ENCODE assay signal across 8 cellular contexts in genomic region chr10:32958085-32958991, GRCh38. TPM values are rescaled to one million over a fixed set of nuclear protein-coding genes. Genes with fewer than 3 reads are reported as not detected.
A peak's percentile ranks its signal among the peaks of the same experiment; 100 is the strongest.
DNase-seq lines count a peak whose midpoint lies in the region; ATAC-seq, FAIRE-seq and TF ChIP-seq lines count a peak whose summit lies in the region.

Gene ITGB1 (minus strand): TSS chr10:32958230. CDS start chr10:32935558, 22,672 bp downstream.

- H3K23ac ChIP-seq in H1 (ENCODE audit: insufficient read length) (no peak within 1 kb of the TSS), mesenchymal stem cell (ENCODE audit: low read length in 2 of 2) (peak within 1 kb of the TSS; percentile 96 to 98)

- peaks cover 7% of the 10 kb centered on the region for H3K23me2 ChIP-seq in H1 (ENCODE audit: low read depth, low read length)

- peak within 1 kb of the TSS; percentile 83 for H2BK120ac ChIP-seq in H1 (replicated peaks; ENCODE audit: low read depth, low read length)
- peak within 1 kb of the TSS; percentile 99 for H2BK120ac ChIP-seq in mesenchymal stem cell (ENCODE audit: low read depth, low read length)

- H3K14ac ChIP-seq in H1 (ENCODE audit: insufficient read length) (peak within 1 kb of the TSS; percentile 99), mesenchymal stem cell (ENCODE audit: low read length in 2 of 2) (peak within 1 kb of the TSS; percentile 90 to 99)

- TF ChIP-seq CTCF in H1 (IDR thresholded peaks at IDR 0.05; ENCODE audit: control extremely low read depth in 1 of 3, insufficient read depth in 1 of 3, low read depth in 1 of 3, low read length in 3 of 3): no peak

- no peaks in the 10 kb centered on the region for H3K9me3 Mint-ChIP-seq in CD8-positive, alpha-beta memory T cell
- no peaks in the 10 kb centered on the region for H3K9me3 Mint-ChIP-seq in activated CD8-positive, alpha-beta memory T cell treated with anti-CD3 and anti-CD28 coated beads, Interleukin-2, amount 10 ng/mL, durations not matched to agents 7 days and 5 days (ENCODE audit: low read depth)

- TF ChIP-seq RAD21 in H1 (IDR thresholded peaks at IDR 0.05 in 1 of 2, conservative IDR thresholded peaks at IDR 0.05 in 1 of 2; ENCODE audit: low read depth in 2 of 2, low read length in 2 of 2): no peak

- TF ChIP-seq EP300 in H1 (IDR thresholded peaks at IDR 0.05; ENCODE audit: borderline replicate concordance in 1 of 2, low read depth in 2 of 2, low read length in 2 of 2): no peak

- peaks cover 32% of the 10 kb centered on the region for H3K4me1 ChIP-seq in CD8-positive, alpha-beta memory T cell (ENCODE audit: insufficient read depth, low read length)
- H3K4me1 ChIP-seq in H1 (replicated peaks in 1 of 4; ENCODE audit: control insufficient read depth in 3 of 4, insufficient read depth in 4 of 4, low read length in 3 of 4) (peaks cover 4 to 26% (median 12%) of the 10 kb centered on the region in 4 experiments; a peak in 5 of 7 replicates), mesenchymal stem cell (ENCODE audit: control insufficient read depth, insufficient read depth, low read depth, low read length) (peaks cover 3% of the 10 kb centered on the region)

- peak within 1 kb of the TSS; percentile 96 for H2BK15ac ChIP-seq in H1 (ENCODE audit: low read length)
- peak within 1 kb of the TSS; percentile 100 for H2BK15ac ChIP-seq in mesenchymal stem cell (ENCODE audit: low read depth, poor library complexity, severe bottlenecking)

- FAIRE-seq in H1 (lab: Jason Lieb, UNC): no peak

- H3K9me3 ChIP-seq in CD8-positive, alpha-beta memory T cell (ENCODE audit: low read length): no peaks in the 10 kb centered on the region
- no peaks in the 10 kb centered on the region for H3K9me3 ChIP-seq in H1 (ENCODE audit: insufficient read depth in 2 of 2, low read depth in 1 of 2, low read length in 1 of 2)
- no peaks in the 10 kb centered on the region for H3K9me3 ChIP-seq in mesenchymal stem cell (ENCODE audit: control insufficient read depth, low read length)

- CTCF ChIA-PET in CD8-positive, alpha-beta memory T cell (lab: Charles Lee): no interaction called here
- CTCF ChIA-PET in activated CD8-positive, alpha-beta memory T cell treated with anti-CD3 and anti-CD28 coated beads, Interleukin-2, amount 10 ng/mL, durations not matched to agents 7 days and 5 days (lab: Charles Lee): interaction anchor here (1.2 to 1.5 kb wide), 3 partner anchors 14 to 51 kb away, joined by 3 to 6 read pairs (median 5); no protein-coding TSS in a partner anchor
- CTCF ChIA-PET in H1 (lab: Charles Lee; ENCODE audit: partially characterized antibody): interaction anchor here (1.8 kb wide), 1 partner anchor 51 kb away, joined by 5 read pairs; no protein-coding TSS in a partner anchor

- H3K4me1 Mint-ChIP-seq in CD8-positive, alpha-beta memory T cell: peaks cover 48 to 67% (median 50%) of the 10 kb centered on the region in 3 donors
- H3K4me1 Mint-ChIP-seq in activated CD8-positive, alpha-beta memory T cell treated with anti-CD3 and anti-CD28 coated beads, Interleukin-2, amount 10 ng/mL, durations not matched to agents 7 days and 5 days: peaks cover 57% of the 10 kb centered on the region

- H4K8ac ChIP-seq in H1 (ENCODE audit: extremely low read depth, insufficient read depth, low read length): peak within 1 kb of the TSS; percentile 99
- H4K8ac ChIP-seq in mesenchymal stem cell (ENCODE audit: low read length): peak within 1 kb of the TSS; percentile 97

- WGBS in H1 (ENCODE audit: extremely low coverage in 1 of 2, insufficient coverage in 1 of 2, insufficient read length in 1 of 2, insufficient replicate concordance in 2 of 2, low coverage in 1 of 2, low lambda C conversion rate in 2 of 2, missing lambda C conversion rate in 1 of 2), 2 experiments: 1% methylated on average over 67 of the region's 94 CpGs; no CpG with 5 or more reads in 1 of the 2 experiments
- WGBS in mesenchymal stem cell: under 1% methylated on average over 69 of the region's 94 CpGs

- peak within 1 kb of the TSS; percentile 97 for H3K56ac ChIP-seq in H1 (replicated peaks; ENCODE audit: insufficient read length, low read depth, low read length)

- H2BK5ac ChIP-seq in H1 (ENCODE audit: low read depth, low read length) (peak within 1 kb of the TSS; percentile 98), mesenchymal stem cell (ENCODE audit: low read depth, low read length, poor library complexity, severe bottlenecking) (peak within 1 kb of the TSS; percentile 100)

- peak within 1 kb of the TSS; percentile 94 for H4K5ac ChIP-seq in H1 (ENCODE audit: insufficient read length, low read depth, low read length)

- peaks cover 0 to 1% of the 10 kb centered on the region in 2 donors for H3K27me3 Mint-ChIP-seq in CD8-positive, alpha-beta memory T cell
- no peaks in the 10 kb centered on the region for H3K27me3 Mint-ChIP-seq in activated CD8-positive, alpha-beta memory T cell treated with anti-CD3 and anti-CD28 coated beads, Interleukin-2, amount 10 ng/mL, durations not matched to agents 7 days and 5 days

- H3K27ac ChIP-seq in CD8-positive, alpha-beta memory T cell (ENCODE audit: low read depth, low read length): peak within 1 kb of the TSS; percentile 75
- H3K27ac ChIP-seq in H1 (ENCODE audit: low read depth, low read length) (peak within 1 kb of the TSS; percentile 97), mesenchymal stem cell (ENCODE audit: low read length, poor library complexity, severe bottlenecking) (peak within 1 kb of the TSS; percentile 99)

- H2AK5ac ChIP-seq in H1 (ENCODE audit: low read depth, low read length) (peak within 1 kb of the TSS; percentile 97), mesenchymal stem cell (ENCODE audit: low read length, severe bottlenecking) (peak within 1 kb of the TSS; percentile 96)

- peak within 1 kb of the TSS; percentile 98 for H3K4ac ChIP-seq in H1 (replicated peaks; ENCODE audit: insufficient read length, low read depth, low read length)
- H3K4ac ChIP-seq in mesenchymal stem cell (ENCODE audit: low read depth in 1 of 2, low read length in 2 of 2): peak within 1 kb of the TSS; percentile 95 to 98

- ATAC-seq in GM19468 (IDR thresholded peaks at IDR 0.05; ENCODE audit: extremely low read depth, unreplicated experiment): peak; percentile 30
- ATAC-seq in activated CD8-positive, alpha-beta memory T cell treated with anti-CD3 and anti-CD28 coated beads, Interleukin-2, amount 10 ng/mL, durations not matched to agents 7 days and 5 days: peak; percentile 91

- peaks cover 26 to 59% of the 10 kb centered on the region in 2 experiments for H3K79me2 ChIP-seq in H1 (ENCODE audit: control insufficient read depth in 1 of 2, insufficient read depth in 2 of 2, low read length in 2 of 2)

- H3K4me3 Mint-ChIP-seq in CD8-positive, alpha-beta memory T cell: peak within 1 kb of the TSS; percentile 87 to 95 (median 93)
- H3K4me3 Mint-ChIP-seq in activated CD8-positive, alpha-beta memory T cell treated with anti-CD3 and anti-CD28 coated beads, Interleukin-2, amount 10 ng/mL, durations not matched to agents 7 days and 5 days: peak within 1 kb of the TSS; percentile 93

- peak; percentile 84 to 89 (median 86) for DNase-seq in CD8-positive, alpha-beta memory T cell
- peak; percentile 97 for DNase-seq in HT1080 (ENCODE audit: low read depth)
- DNase-seq in NOMO-1 (lab: John Stamatoyannopoulos, UW; ENCODE audit: unreplicated experiment in 2 of 2): peak; percentile 66 to 75
- DNase-seq in activated CD8-positive, alpha-beta memory T cell treated with anti-CD3 and anti-CD28 coated beads, Interleukin-2, amount 10 ng/mL, durations not matched to agents 7 days and 5 days: peak; percentile 88
- DNase-seq in H1 (ENCODE audit: low read depth in 1 of 2, low spot score in 2 of 2): peak; percentile 87 to 95
- DNase-seq in mesenchymal stem cell: peak; percentile 97
- DNase-seq in stimulated activated CD8-positive, alpha-beta memory T cell treated with anti-CD3 and anti-CD28 coated beads, Interleukin-12 subunit alpha, Interleukin-12 subunit beta, amount 100 ng/mL, for 24 hours (ENCODE audit: extremely low read depth): peak; percentile 62

- H3K18ac ChIP-seq in H1 (ENCODE audit: extremely low read depth, low read length): peak within 1 kb of the TSS; percentile 96
- peak within 1 kb of the TSS; percentile 100 for H3K18ac ChIP-seq in mesenchymal stem cell (ENCODE audit: low read depth in 1 of 2, low read length in 2 of 2)

- TF ChIP-seq POLR2A in H1 (IDR thresholded peaks at IDR 0.05; ENCODE audit: control extremely low read depth in 1 of 2, low read depth in 2 of 2, low read length in 2 of 2): peak; percentile 57 to 75

- H3K27ac Mint-ChIP-seq in CD8-positive, alpha-beta memory T cell: peak within 1 kb of the TSS; percentile 69 to 95 (median 90)
- peak within 1 kb of the TSS; percentile 95 for H3K27ac Mint-ChIP-seq in activated CD8-positive, alpha-beta memory T cell treated with anti-CD3 and anti-CD28 coated beads, Interleukin-2, amount 10 ng/mL, durations not matched to agents 7 days and 5 days

- H2AFZ ChIP-seq in H1 (ENCODE audit: low read length): no peak within 1 kb of the TSS
- H2AFZ ChIP-seq in mesenchymal stem cell (ENCODE audit: low read depth, low read length): peak within 1 kb of the TSS; percentile 36

- H3K9ac ChIP-seq in H1 (replicated peaks in 1 of 4; ENCODE audit: extremely low read depth in 1 of 4, low read depth in 3 of 4, low read length in 3 of 4) (peak within 1 kb of the TSS; percentile 84 to 96 (median 95)), mesenchymal stem cell (ENCODE audit: low read length) (peak within 1 kb of the TSS; percentile 100)

- no peaks in the 10 kb centered on the region for H3K79me1 ChIP-seq in H1 (ENCODE audit: low read depth, low read length)
- H3K79me1 ChIP-seq in mesenchymal stem cell (replicated peaks; ENCODE audit: low read length, poor library complexity, severe bottlenecking): no peaks in the 10 kb centered on the region

- peaks cover 0 to 6% of the 10 kb centered on the region in 2 experiments for H4K20me1 ChIP-seq in H1 (replicated peaks in 1 of 2; ENCODE audit: control insufficient read depth in 1 of 2, insufficient read depth in 2 of 2, low read length in 2 of 2)

- H3K4me3 ChIP-seq in CD8-positive, alpha-beta memory T cell (ENCODE audit: low read length): peak within 1 kb of the TSS; percentile 75
- peak within 1 kb of the TSS; percentile 84 to 95 (median 88) for H3K4me3 ChIP-seq in H1 (ENCODE audit: extremely low read depth in 1 of 4, insufficient read depth in 2 of 4, low read depth in 3 of 4, low read length in 4 of 4)
- peak within 1 kb of the TSS; percentile 95 to 97 for H3K4me3 ChIP-seq in mesenchymal stem cell (ENCODE audit: insufficient read depth in 1 of 2, low read depth in 1 of 2, low read length in 2 of 2)

- H4K91ac ChIP-seq in H1 (replicated peaks; ENCODE audit: insufficient read length, low read length): peak within 1 kb of the TSS; percentile 98
- H4K91ac ChIP-seq in mesenchymal stem cell (ENCODE audit: low read length): peak within 1 kb of the TSS; percentile 99

- no peaks in the 10 kb centered on the region for H3K27me3 ChIP-seq in CD8-positive, alpha-beta memory T cell (ENCODE audit: insufficient read depth, low read length, poor library complexity, severe bottlenecking)
- H3K27me3 ChIP-seq in H1 (replicated peaks in 1 of 4; ENCODE audit: control insufficient read depth in 3 of 4, extremely low read depth in 1 of 4, insufficient read depth in 3 of 4, low read length in 3 of 4) (no peaks in the 10 kb centered on the region), mesenchymal stem cell (ENCODE audit: control insufficient read depth in 1 of 2, insufficient read depth in 1 of 2, low read length in 2 of 2) (no peaks in the 10 kb centered on the region)

- POLR2A ChIA-PET in CD8-positive, alpha-beta memory T cell (lab: Charles Lee): interaction anchor here (1.0 to 2.3 kb wide), 3 partner anchors 22 to 691 kb away, joined by 4 to 13 read pairs (median 4); partner anchors contain the start of gene CCDC7
- POLR2A ChIA-PET in H1 (lab: Charles Lee; ENCODE audit: partially characterized antibody): interaction anchor here (1.0 to 4.8 kb wide), 8 partner anchors 11 to 23 kb away, joined by 4 to 26 read pairs (median 6); no protein-coding TSS in a partner anchor

- H2BK12ac ChIP-seq in H1 (ENCODE audit: low read depth, low read length): peak within 1 kb of the TSS; percentile 72; the same call in 1 of the 2 replicates
- H2BK12ac ChIP-seq in mesenchymal stem cell (ENCODE audit: low read length in 2 of 2): peak within 1 kb of the TSS; percentile 89

- H3K36me3 Mint-ChIP-seq in CD8-positive, alpha-beta memory T cell: peaks cover 0 to 12% (median 5%) of the 10 kb centered on the region in 3 donors
- H3K36me3 Mint-ChIP-seq in activated CD8-positive, alpha-beta memory T cell treated with anti-CD3 and anti-CD28 coated beads, Interleukin-2, amount 10 ng/mL, durations not matched to agents 7 days and 5 days: peaks cover 1% of the 10 kb centered on the region

- H3K4me2 ChIP-seq in H1 (ENCODE audit: insufficient read depth in 1 of 2, low read depth in 2 of 2, low read length in 2 of 2): peak within 1 kb of the TSS; percentile 95 to 97
- peak within 1 kb of the TSS; percentile 80 for H3K4me2 ChIP-seq in mesenchymal stem cell (ENCODE audit: low read length, poor library complexity, severe bottlenecking)

- 0 out of 2 replicates have a peak within 1 kb of the TSS, but pooled peaks have one; percentile 8 for H2BK20ac ChIP-seq in H1 (ENCODE audit: low read length)

- no peaks in the 10 kb centered on the region for H3K36me3 ChIP-seq in CD8-positive, alpha-beta memory T cell (ENCODE audit: insufficient read depth, low read length)
- H3K36me3 ChIP-seq in H1 (ENCODE audit: control insufficient read depth in 2 of 4, insufficient read depth in 4 of 4, low read length in 3 of 4) (peaks cover 0 to under 1% (median 0%) of the 10 kb centered on the region in 4 experiments; a peak in 1 of 8 replicates), mesenchymal stem cell (ENCODE audit: control insufficient read depth in 1 of 2, insufficient read depth in 2 of 2, low read depth in 1 of 2, low read length in 2 of 2) (peaks cover 3 to 9% of the 10 kb centered on the region in 2 experiments)

RNA-seq across cellular contexts. Expression of gene ITGB1, which starts in this region (rescaled TPM):
- total RNA-seq in CD8-positive, alpha-beta memory T cell: 10 to 100 TPM; 75.5 to 82.1 TPM
- polyA plus RNA-seq in CD8-positive, alpha-beta memory T cell: 342 TPM
- total RNA-seq in HT1080 (2014; rRNA removed; shearing (Covaris generic)): 743 and 767 TPM in 2 replicates
- 1,242 and 1,776 TPM in 2 replicates for polyA plus RNA-seq in HT1080 (2015; cell fraction: cytosol; rRNA removed)
- polyA plus RNA-seq in HT1080 (2015; cell fraction: nucleus; rRNA removed): 2,428 and 2,657 TPM in 2 replicates
- 10 to 100 TPM; 54.2 to 59.9 TPM for total RNA-seq in activated CD8-positive, alpha-beta memory T cell treated with anti-CD3 and anti-CD28 coated beads, Interleukin-2, amount 10 ng/mL, durations not matched to agents 7 days and 5 days
- total RNA-seq in H1 (2021; fragmentation: NEBNext Ultra II Directional; extraction: Animal tissue kit (Norgen Biotek cat#: 25700)): 282 and 321 TPM in 2 replicates
- polyA plus RNA-seq in H1 (2011; rRNA removed): 57.1 and 82.7 TPM in 2 replicates
- polyA plus RNA-seq in H1 (2011; cell fraction: cytosol; rRNA removed): 151 TPM
- polyA plus RNA-seq in H1 (2011; cell fraction: nucleus; rRNA removed): 32.8 TPM
- 119 to 215 TPM (median 141 TPM) in 4 replicates for polyA plus RNA-seq in H1 (2012, experiment 1 of 2)
- polyA plus RNA-seq in H1 (2012, experiment 2 of 2): 15.1 TPM
- polyA plus RNA-seq in H1 (2013, experiment 1 of 2): 579 TPM
- 609 TPM for polyA plus RNA-seq in H1 (2013, experiment 2 of 2)
- polyA minus RNA-seq in H1 (2011; rRNA and poly(A)+ RNA removed): 93.1 and 146 TPM in 2 replicates
- 99.0 TPM for polyA minus RNA-seq in H1 (2011; cell fraction: cytosol; rRNA and poly(A)+ RNA removed)
- 131 TPM for polyA minus RNA-seq in H1 (2011; cell fraction: nucleus; rRNA and poly(A)+ RNA removed)
- polyA plus RNA-seq in mesenchymal stem cell (2013, experiment 1 of 2): 1,059 TPM
- 1,073 TPM for polyA plus RNA-seq in mesenchymal stem cell (2013, experiment 2 of 2)

Comparison
In these comparisons a context has a peak if more than half of its experiments do, and no peak if none do; other contexts are left out.
1. Peak in every context shown above with its lines: DNase-seq, ATAC-seq, H3K4me3 ChIP-seq and H3K27ac ChIP-seq.